In genomic region chr5:179163236-179164155, GRCh38 we compare ENCODE assay signal across 17 cellular contexts.
DNase-seq lines count a peak whose midpoint lies in the region; ATAC-seq and TF ChIP-seq lines count a peak whose summit lies in the region.
"Had no signal": no experiment of that assay in that cellular context is flagged by ENCODE, and none has a peak within 500 bp of the region (broad histone marks: within the 10 kb centered on the region; RNA-seq: fewer than 3 reads in every experiment).

No MANE protein-coding gene starts in this region.

- H3K27me3 Mint-ChIP-seq in CD14-positive monocyte (ENCODE audit: low read depth in 3 of 3): peaks cover 9 to 21% (median 14%) of the 10 kb centered on the region in 3 donors

- H3K4me1 Mint-ChIP-seq in CD14-positive monocyte: peaks cover 7% of the 10 kb centered on the region

- intact Hi-C loops in CD14-positive monocyte (cut with micrococcal nuclease): no loop called here
- intact Hi-C loops in right cardiac atrium (cut with DNase I): loop anchor here in 3 of 4 donors (2.0 to 10.0 kb wide), 3 partner anchors 101 to 331 kb away; partner anchors contain the start of gene ADAMTS2 (in 1 of the 3)
- intact Hi-C loops in posterior vena cava (cut with DNase I): no loop called here

- no peaks in the 10 kb centered on the region for H3K36me3 Mint-ChIP-seq in CD14-positive monocyte

- no peak overlapping the region for H3K4me3 Mint-ChIP-seq in CD14-positive monocyte

- no peak overlapping the region for H3K27ac ChIP-seq in right cardiac atrium (ENCODE audit: low read length)
- H3K27ac ChIP-seq: HL-60 had no signal

- H3K27ac Mint-ChIP-seq in CD14-positive monocyte: peak overlapping the region in 1 of 7 donors; percentile 61

- H3K4me1 ChIP-seq in right cardiac atrium (ENCODE audit: control insufficient read depth, insufficient read depth, low read length): no peaks in the 10 kb centered on the region
- H3K4me1 ChIP-seq: HAP-1 had no signal

- H3K4me3 ChIP-seq in right cardiac atrium (ENCODE audit: low read length): no peak overlapping the region
- H3K4me3 ChIP-seq: HAP-1 had no signal

- H3K9me3 ChIP-seq in right cardiac atrium (ENCODE audit: control insufficient read depth, low read length): no peaks in the 10 kb centered on the region
- H3K9me3 ChIP-seq: HAP-1 had no signal

- H3K27me3 ChIP-seq in right cardiac atrium (ENCODE audit: control insufficient read depth, insufficient read depth): no peaks in the 10 kb centered on the region

- ATAC-seq in right cardiac atrium (no peak), GM21526 (IDR thresholded peaks at IDR 0.05; ENCODE audit: low FRiP score, unreplicated experiment) (no peak), HG02885 (IDR thresholded peaks at IDR 0.05; ENCODE audit: poor library complexity, unreplicated experiment) (no peak)

- peak; percentile 55 for DNase-seq in activated effector memory CD4-positive, alpha-beta T cell treated with anti-CD3 and anti-CD28 coated beads, Interleukin-2, amount 50 U/mL, for 16 hours
- DNase-seq in activated effector memory CD4-positive, alpha-beta T cell treated with Interleukin-2 at 50 U/mL for 16 hours: no peak
- DNase-seq in CD14-positive monocyte (ENCODE audit: low spot score): peak; percentile 39
- peak in 2 of 3 donors; percentile 31 to 36 for DNase-seq in right cardiac atrium
- DNase-seq in posterior vena cava (ENCODE audit: low spot score): peak; percentile 61
- DNase-seq in D341Med (ENCODE audit: low spot score): no peak
- DNase-seq: 8988T, IMR-90, NCI-H1436, NCI-H1930, NCI-H226, NCI-H524, NCI-H82 had no signal

- WGBS in right cardiac atrium: 89% methylated on average over 15 of the region's 15 CpGs

- no peak for TF ChIP-seq CTCF in CD14-positive monocyte (IDR thresholded peaks at IDR 0.05)

- peaks cover 5 to 29% (median 23%) of the 10 kb centered on the region in 7 donors for H3K9me3 Mint-ChIP-seq in CD14-positive monocyte

Comparison
In these comparisons a context has a peak if more than half of its experiments do, and no peak if none do; other contexts are left out.
1. DNase-seq: peak in activated effector memory CD4-positive, alpha-beta T cell treated with anti-CD3 and anti-CD28 coated beads, Interleukin-2, amount 50 U/mL, for 16 hours (single experiment), CD14-positive monocyte (single experiment), right cardiac atrium (2 of 3) and posterior vena cava (single experiment); none in activated effector memory CD4-positive, alpha-beta T cell treated with Interleukin-2 at 50 U/mL for 16 hours (single experiment) and D341Med (single experiment).
2. intact Hi-C loops: an anchor here in right cardiac atrium (2.0 to 10.0 kb wide); none called in CD14-positive monocyte and posterior vena cava.